25 cellular contexts compared by ENCODE assay signal in genomic region chr1:4106731-4107130, GRCh38.
"Had no signal": no experiment of that assay in that cellular context is flagged by ENCODE, and none has a peak within 500 bp of the region (broad histone marks: within the 10 kb centered on the region; RNA-seq: fewer than 3 reads in every experiment).

No MANE protein-coding gene starts in this region.

- H3K36me3 ChIP-seq: adrenal gland, ascending aorta, breast epithelium, cardiac muscle cell had no signal

- FAIRE-seq: frontal cortex had no signal

- DNase-seq: activated CD4-positive, alpha-beta memory T cell treated with anti-CD3 and anti-CD28 coated beads, Interleukin-2, amount 10 ng/mL, durations not matched to agents 7 days and 5 days; activated CD4-positive, alpha-beta T cell treated with anti-CD3 and anti-CD28 coated beads for 4 hours; activated CD4-positive, alpha-beta T cell treated with anti-CD3 and anti-CD28 coated beads, Interleukin-2, amount 10 ng/mL, durations not matched to agents 7 days and 5 days; activated CD4-positive, alpha-beta T cell treated with anti-CD3 and anti-CD28 coated beads, Interleukin-2, amount 50 U/mL, for 4 hours; activated CD4-positive, CD25-positive, alpha-beta regulatory T cell; activated CD4-positive, CD25-positive, alpha-beta regulatory T cell treated with anti-CD3 and anti-CD28 coated beads, Interleukin-2, amount 50 U/mL, for 72 hours; activated CD8-positive, alpha-beta memory T cell treated with anti-CD3 and anti-CD28 coated beads for 24 hours; activated effector memory CD4-positive, alpha-beta T cell treated with anti-CD3 and anti-CD28 coated beads, Interleukin-2, amount 50 U/mL, for 16 hours; activated naive CD4-positive, alpha-beta T cell treated with anti-CD3 and anti-CD28 coated beads for 36 hours; activated naive CD8-positive, alpha-beta T cell treated with anti-CD3 and anti-CD28 coated beads for 36 hours; activated naive CD8-positive, alpha-beta T cell treated with anti-CD3 and anti-CD28 coated beads, Interleukin-2, amount 50 U/mL, for 24 hours; activated T-cell treated with anti-CD3 and anti-CD28 coated beads, Interleukin-2, amount 50 U/mL, for 4 hours; adrenal gland; amygdala; effector memory CD4-positive, alpha-beta T cell; endodermal cell; foreskin fibroblast; T-helper 2 cell had no signal

- H3K27ac ChIP-seq: adrenal gland, ascending aorta, breast epithelium, cardiac muscle cell, coronary artery, dorsolateral prefrontal cortex had no signal

- H3K27me3 ChIP-seq: adrenal gland, ascending aorta, cardiac muscle cell had no signal

- H3K4me3 ChIP-seq: adrenal gland, ascending aorta, breast epithelium, cardiac muscle cell, coronary artery, dorsolateral prefrontal cortex had no signal

- H3K4me1 ChIP-seq: adrenal gland, ascending aorta, breast epithelium had no signal

- H3K9me3 ChIP-seq: adrenal gland, ascending aorta, breast epithelium had no signal

- ATAC-seq: activated naive CD8-positive, alpha-beta T cell treated with anti-CD3 and anti-CD28 coated beads, Interleukin-2, amount 50 U/mL, for 24 hours; activated T-cell treated with anti-CD3 and anti-CD28 coated beads, Interleukin-2, amount 50 U/mL, for 4 hours; esophagus mucosa had no signal
